In genomic region chr19:18126097-18126496, GRCh38 we compare ENCODE assay signal across 28 cellular contexts. TPM values are rescaled to one million over a fixed set of nuclear protein-coding genes. Genes with fewer than 3 reads are reported as not detected.
DNase-seq lines count a peak whose midpoint lies in the region; ATAC-seq and TF ChIP-seq lines count a peak whose summit lies in the region.
"Had no signal": no experiment of that assay in that cellular context is flagged by ENCODE, and none has a peak within 500 bp of the region (broad histone marks: within the 10 kb centered on the region; RNA-seq: fewer than 3 reads in every experiment).

No MANE protein-coding gene starts in this region.

- no peaks in the 10 kb centered on the region for H3K9me3 ChIP-seq in CD4-positive, alpha-beta memory T cell (ENCODE audit: control insufficient read depth in 1 of 2, low read length in 2 of 2)
- H3K9me3 ChIP-seq in PC-3 (ENCODE audit: low read length), result no peaks in the 10 kb centered on the region
- H3K9me3 ChIP-seq: breast epithelium, gastroesophageal sphincter, Peyer's patch, tibial nerve had no signal

- no peaks in the 10 kb centered on the region for H3K27me3 Mint-ChIP-seq in activated CD4-positive, alpha-beta memory T cell treated with anti-CD3 and anti-CD28 coated beads, Interleukin-2, amount 10 ng/mL, durations not matched to agents 7 days and 5 days
- H3K27me3 Mint-ChIP-seq in activated CD4-positive, alpha-beta memory T cell treated with anti-CD3 and anti-CD28 coated beads for 36 hours, result no peaks in the 10 kb centered on the region
- no peaks in the 10 kb centered on the region for H3K27me3 Mint-ChIP-seq in CD4-positive, alpha-beta memory T cell
- no peaks in the 10 kb centered on the region for H3K27me3 Mint-ChIP-seq in activated CD8-positive, alpha-beta T cell treated with anti-CD3 and anti-CD28 coated beads, Interleukin-2, amount 10 ng/mL, durations not matched to agents 7 days and 5 days (ENCODE audit: low read depth)
- no peaks in the 10 kb centered on the region for H3K27me3 Mint-ChIP-seq in natural killer cell (ENCODE audit: low read depth in 2 of 2)
- H3K27me3 Mint-ChIP-seq: activated B cell treated with CpG ODN at 0.5 μM for 24 hours; activated naive CD8-positive, alpha-beta T cell treated with anti-CD3 and anti-CD28 coated beads for 36 hours had no signal

- intact Hi-C loops in activated CD4-positive, alpha-beta memory T cell treated with anti-CD3 and anti-CD28 coated beads for 36 hours (cut with micrococcal nuclease), result no loop called here
- intact Hi-C loops in CD4-positive, alpha-beta memory T cell (cut with micrococcal nuclease), result no loop called here
- intact Hi-C loops in natural killer cell (cut with micrococcal nuclease), result no loop called here
- intact Hi-C loops in PC-3 (cut with micrococcal nuclease), result no loop called here

- DNase-seq in activated CD4-positive, alpha-beta memory T cell treated with anti-CD3 and anti-CD28 coated beads, Interleukin-2, amount 10 ng/mL, durations not matched to agents 7 days and 5 days, result no peak
- no peak for DNase-seq in activated CD4-positive, alpha-beta memory T cell treated with anti-CD3 and anti-CD28 coated beads for 36 hours
- no peak for DNase-seq in CD4-positive, alpha-beta memory T cell
- no peak for DNase-seq in activated CD8-positive, alpha-beta T cell treated with anti-CD3 and anti-CD28 coated beads, Interleukin-2, amount 10 ng/mL, durations not matched to agents 7 days and 5 days
- DNase-seq in natural killer cell (no peak), PC-3 (no peak), putamen (ENCODE audit: low spot score) (no peak)
- DNase-seq: activated B cell treated with CpG ODN at 0.5 μM for 24 hours; activated gamma-delta T cell; activated naive CD8-positive, alpha-beta T cell treated with anti-CD3 and anti-CD28 coated beads for 36 hours; anterior cingulate cortex; Kasumi-1; mammary epithelial cell; NCI-H146; NCI-H2107; NCI-H345; NCI-H69; Peyer's patch; SIG-M5; stimulated activated CD4-positive, alpha-beta T cell treated with anti-CD3 and anti-CD28 coated beads, Interleukin-1b, Interleukin-23, amount 100 ng/mL, for 48 hours; SW 1271 had no signal

- no peaks in the 10 kb centered on the region for H3K9me2 ChIP-seq in PC-3 (replicated peaks; ENCODE audit: low read length)

- no peaks in the 10 kb centered on the region for H3F3A ChIP-seq in PC-3 (ENCODE audit: low read length, unreplicated experiment)

- H3K79me2 ChIP-seq in PC-3 (ENCODE audit: low read length), result no peaks in the 10 kb centered on the region
- H3K79me2 ChIP-seq: hepatocyte, parathyroid adenoma had no signal

- H3K4me2 ChIP-seq in PC-3 (ENCODE audit: low read length), result no peak overlapping the region
- H3K4me2 ChIP-seq: hepatocyte had no signal

- CTCF ChIA-PET in activated CD4-positive, alpha-beta memory T cell treated with anti-CD3 and anti-CD28 coated beads, Interleukin-2, amount 10 ng/mL, durations not matched to agents 7 days and 5 days (lab: Charles Lee), result interaction anchor here (0.9 to 1.3 kb wide), 3 partner anchors 13 to 42 kb away, joined by 3 to 4 read pairs (median 3); no protein-coding TSS in a partner anchor
- CTCF ChIA-PET in activated CD4-positive, alpha-beta memory T cell treated with anti-CD3 and anti-CD28 coated beads for 36 hours (lab: Charles Lee), result interaction anchor here (0.7 to 0.8 kb wide), 2 partner anchors 13 to 81 kb away, joined by 3 to 4 read pairs; no protein-coding TSS in a partner anchor
- CTCF ChIA-PET in CD4-positive, alpha-beta memory T cell (lab: Charles Lee; ENCODE audit: partially characterized antibody), result interaction anchor here (1.0 to 3.1 kb wide), 4 partner anchors 12 to 35 kb away, joined by 3 to 17 read pairs (median 5); no protein-coding TSS in a partner anchor
- CTCF ChIA-PET in activated CD8-positive, alpha-beta T cell treated with anti-CD3 and anti-CD28 coated beads, Interleukin-2, amount 10 ng/mL, durations not matched to agents 7 days and 5 days (lab: Charles Lee), result interaction anchor here (1.4 kb wide), 1 partner anchor 13 kb away, joined by 3 read pairs; no protein-coding TSS in a partner anchor
- CTCF ChIA-PET in PC-3 (lab: Charles Lee), result no interaction called here

- POLR2A ChIA-PET in activated CD4-positive, alpha-beta memory T cell treated with anti-CD3 and anti-CD28 coated beads, Interleukin-2, amount 10 ng/mL, durations not matched to agents 7 days and 5 days (lab: Charles Lee), result interaction anchor here (1.1 to 1.3 kb wide), 2 partner anchors 16 to 25 kb away, joined by 3 to 4 read pairs; no protein-coding TSS in a partner anchor
- POLR2A ChIA-PET in activated CD4-positive, alpha-beta memory T cell treated with anti-CD3 and anti-CD28 coated beads for 36 hours (lab: Charles Lee), result interaction anchor here (0.7 kb wide), 1 partner anchor 18 kb away, joined by 4 read pairs; no protein-coding TSS in a partner anchor
- POLR2A ChIA-PET in CD4-positive, alpha-beta memory T cell (lab: Charles Lee; ENCODE audit: partially characterized antibody), result interaction anchor here (0.6 to 2.6 kb wide), 3 partner anchors 26 to 35 kb away, joined by 4 to 8 read pairs (median 4); partner anchors contain the start of gene PIK3R2
- POLR2A ChIA-PET in activated CD8-positive, alpha-beta T cell treated with anti-CD3 and anti-CD28 coated beads, Interleukin-2, amount 10 ng/mL, durations not matched to agents 7 days and 5 days (lab: Charles Lee), result interaction anchor here (0.6 to 0.7 kb wide), 2 partner anchors 47 to 152 kb away, joined by 3 to 4 read pairs; no protein-coding TSS in a partner anchor
- POLR2A ChIA-PET in PC-3 (lab: Charles Lee; ENCODE audit: unreplicated experiment), result no interaction called here

- TF ChIP-seq CTCF in natural killer cell (IDR thresholded peaks at IDR 0.05) (no peak), PC-3 (conservative IDR thresholded peaks at IDR 0.05; ENCODE audit: low read depth, low read length) (no peak)

- peaks cover 1% of the 10 kb centered on the region for H3K4me1 ChIP-seq in CD4-positive, alpha-beta memory T cell (ENCODE audit: insufficient read depth, low read length)
- no peaks in the 10 kb centered on the region for H3K4me1 ChIP-seq in PC-3 (ENCODE audit: insufficient read depth, low read length)
- H3K4me1 ChIP-seq: breast epithelium, gastroesophageal sphincter, parathyroid adenoma, Peyer's patch, tibial nerve had no signal

- H3K9ac ChIP-seq in PC-3 (ENCODE audit: low read length), result no peak overlapping the region
- H3K9ac ChIP-seq: parathyroid adenoma had no signal

- no peak overlapping the region for H3K27ac ChIP-seq in CD4-positive, alpha-beta memory T cell (ENCODE audit: low read depth, low read length)
- H3K27ac ChIP-seq in PC-3 (ENCODE audit: low read length), result no peak overlapping the region
- H3K27ac ChIP-seq: breast epithelium, gastroesophageal sphincter, hepatocyte, parathyroid adenoma, Peyer's patch, tibial nerve had no signal

- no peaks in the 10 kb centered on the region for H4K20me1 ChIP-seq in PC-3 (ENCODE audit: low read length)

- no peak overlapping the region for H3K4me3 ChIP-seq in CD4-positive, alpha-beta memory T cell (ENCODE audit: low read length in 2 of 2)
- H3K4me3 ChIP-seq in PC-3 (ENCODE audit: low read length), result no peak overlapping the region
- H3K4me3 ChIP-seq: breast epithelium, gastroesophageal sphincter, hepatocyte, Peyer's patch, tibial nerve had no signal

- peaks cover 73% of the 10 kb centered on the region for H3K36me3 ChIP-seq in CD4-positive, alpha-beta memory T cell (ENCODE audit: insufficient read depth, low read length)
- 0 out of 2 replicates have a peak, but pooled peaks cover 6% of the 10 kb centered on the region for H3K36me3 ChIP-seq in PC-3 (ENCODE audit: low read depth, low read length)
- H3K36me3 ChIP-seq: breast epithelium had no signal

- H3K27ac Mint-ChIP-seq in activated CD4-positive, alpha-beta memory T cell treated with anti-CD3 and anti-CD28 coated beads, Interleukin-2, amount 10 ng/mL, durations not matched to agents 7 days and 5 days, result peak overlapping the region; percentile 66
- no peak overlapping the region for H3K27ac Mint-ChIP-seq in activated CD4-positive, alpha-beta memory T cell treated with anti-CD3 and anti-CD28 coated beads for 36 hours
- peak overlapping the region in 5 of 7 donors; percentile 6 to 91 (median 69) for H3K27ac Mint-ChIP-seq in CD4-positive, alpha-beta memory T cell
- peak overlapping the region; percentile 32 for H3K27ac Mint-ChIP-seq in activated CD8-positive, alpha-beta T cell treated with anti-CD3 and anti-CD28 coated beads, Interleukin-2, amount 10 ng/mL, durations not matched to agents 7 days and 5 days
- peak overlapping the region in 1 of 2 donors; percentile 57 for H3K27ac Mint-ChIP-seq in natural killer cell
- H3K27ac Mint-ChIP-seq: activated B cell treated with CpG ODN at 0.5 μM for 24 hours; activated naive CD8-positive, alpha-beta T cell treated with anti-CD3 and anti-CD28 coated beads for 36 hours had no signal

- no peaks in the 10 kb centered on the region for H3K27me3 ChIP-seq in CD4-positive, alpha-beta memory T cell (ENCODE audit: insufficient read depth, low read length)
- no peaks in the 10 kb centered on the region for H3K27me3 ChIP-seq in PC-3 (ENCODE audit: low read length)
- H3K27me3 ChIP-seq: breast epithelium, gastroesophageal sphincter, hepatocyte, Peyer's patch, tibial nerve had no signal

- H3K4me1 Mint-ChIP-seq in activated CD4-positive, alpha-beta memory T cell treated with anti-CD3 and anti-CD28 coated beads, Interleukin-2, amount 10 ng/mL, durations not matched to agents 7 days and 5 days, result peaks cover 15% of the 10 kb centered on the region
- peaks cover 4% of the 10 kb centered on the region for H3K4me1 Mint-ChIP-seq in activated CD4-positive, alpha-beta memory T cell treated with anti-CD3 and anti-CD28 coated beads for 36 hours (ENCODE audit: low read depth)
- H3K4me1 Mint-ChIP-seq in CD4-positive, alpha-beta memory T cell, result peaks cover 0 to 7% (median under 1%) of the 10 kb centered on the region in 4 donors
- H3K4me1 Mint-ChIP-seq in activated CD8-positive, alpha-beta T cell treated with anti-CD3 and anti-CD28 coated beads, Interleukin-2, amount 10 ng/mL, durations not matched to agents 7 days and 5 days (ENCODE audit: low read depth), result peaks cover 19% of the 10 kb centered on the region
- peaks cover 8 to 27% of the 10 kb centered on the region in 2 donors for H3K4me1 Mint-ChIP-seq in natural killer cell
- H3K4me1 Mint-ChIP-seq: activated naive CD8-positive, alpha-beta T cell treated with anti-CD3 and anti-CD28 coated beads for 36 hours had no signal

- no peak overlapping the region for H2AFZ ChIP-seq in PC-3 (ENCODE audit: low read length)
- H2AFZ ChIP-seq: hepatocyte, parathyroid adenoma had no signal

- no peak overlapping the region for H3K4me3 Mint-ChIP-seq in activated CD4-positive, alpha-beta memory T cell treated with anti-CD3 and anti-CD28 coated beads, Interleukin-2, amount 10 ng/mL, durations not matched to agents 7 days and 5 days
- no peak overlapping the region for H3K4me3 Mint-ChIP-seq in activated CD4-positive, alpha-beta memory T cell treated with anti-CD3 and anti-CD28 coated beads for 36 hours
- no peak overlapping the region for H3K4me3 Mint-ChIP-seq in CD4-positive, alpha-beta memory T cell
- H3K4me3 Mint-ChIP-seq in activated CD8-positive, alpha-beta T cell treated with anti-CD3 and anti-CD28 coated beads, Interleukin-2, amount 10 ng/mL, durations not matched to agents 7 days and 5 days, result no peak overlapping the region
- H3K4me3 Mint-ChIP-seq in natural killer cell, result peak overlapping the region; percentile 50
- H3K4me3 Mint-ChIP-seq: activated B cell treated with CpG ODN at 0.5 μM for 24 hours; activated naive CD8-positive, alpha-beta T cell treated with anti-CD3 and anti-CD28 coated beads for 36 hours had no signal

- BruUV-seq in PC-3 (replicated peaks; lab: Mats Ljungman, UMichigan), result no TSS peak

- ATAC-seq in activated CD8-positive, alpha-beta T cell treated with anti-CD3 and anti-CD28 coated beads, Interleukin-2, amount 10 ng/mL, durations not matched to agents 7 days and 5 days, result no peak
- ATAC-seq in natural killer cell, result no peak
- ATAC-seq in PC-3, result no peak
- no peak for ATAC-seq in GM19328 (IDR thresholded peaks at IDR 0.05; ENCODE audit: unreplicated experiment)
- ATAC-seq: gastroesophageal sphincter had no signal

- peaks cover 46% of the 10 kb centered on the region for H3K36me3 Mint-ChIP-seq in activated CD4-positive, alpha-beta memory T cell treated with anti-CD3 and anti-CD28 coated beads, Interleukin-2, amount 10 ng/mL, durations not matched to agents 7 days and 5 days (ENCODE audit: low read depth)
- H3K36me3 Mint-ChIP-seq in activated CD4-positive, alpha-beta memory T cell treated with anti-CD3 and anti-CD28 coated beads for 36 hours, result peaks cover 25% of the 10 kb centered on the region
- H3K36me3 Mint-ChIP-seq in CD4-positive, alpha-beta memory T cell, result peaks cover 31 to 49% of the 10 kb centered on the region in 2 donors
- peaks cover 49% of the 10 kb centered on the region for H3K36me3 Mint-ChIP-seq in activated CD8-positive, alpha-beta T cell treated with anti-CD3 and anti-CD28 coated beads, Interleukin-2, amount 10 ng/mL, durations not matched to agents 7 days and 5 days (ENCODE audit: low read depth)
- H3K36me3 Mint-ChIP-seq in natural killer cell, result no peaks in the 10 kb centered on the region

- H3K9me3 Mint-ChIP-seq in activated CD4-positive, alpha-beta memory T cell treated with anti-CD3 and anti-CD28 coated beads, Interleukin-2, amount 10 ng/mL, durations not matched to agents 7 days and 5 days, result no peaks in the 10 kb centered on the region
- H3K9me3 Mint-ChIP-seq in activated CD4-positive, alpha-beta memory T cell treated with anti-CD3 and anti-CD28 coated beads for 36 hours, result no peaks in the 10 kb centered on the region
- H3K9me3 Mint-ChIP-seq in CD4-positive, alpha-beta memory T cell, result no peaks in the 10 kb centered on the region
- no peaks in the 10 kb centered on the region for H3K9me3 Mint-ChIP-seq in activated CD8-positive, alpha-beta T cell treated with anti-CD3 and anti-CD28 coated beads, Interleukin-2, amount 10 ng/mL, durations not matched to agents 7 days and 5 days (ENCODE audit: insufficient read depth)
- no peaks in the 10 kb centered on the region for H3K9me3 Mint-ChIP-seq in natural killer cell
- H3K9me3 Mint-ChIP-seq: activated B cell treated with CpG ODN at 0.5 μM for 24 hours; activated naive CD8-positive, alpha-beta T cell treated with anti-CD3 and anti-CD28 coated beads for 36 hours had no signal

RNA-seq across cellular contexts. Expression of gene PIK3R2, which starts 26.9 kb away (rescaled TPM):
- 10 to 100 TPM; 10.9 to 11.3 TPM for total RNA-seq in activated CD4-positive, alpha-beta memory T cell treated with anti-CD3 and anti-CD28 coated beads, Interleukin-2, amount 10 ng/mL, durations not matched to agents 7 days and 5 days
- total RNA-seq in activated CD4-positive, alpha-beta memory T cell treated with anti-CD3 and anti-CD28 coated beads for 36 hours, result 10 to 100 TPM; 14.9 to 19.1 TPM
- total RNA-seq in CD4-positive, alpha-beta memory T cell, result 10 to 100 TPM; 18.1 to 23.0 TPM
- polyA plus RNA-seq in CD4-positive, alpha-beta memory T cell, result 1 to 10 TPM; 1.5 to 6.6 TPM
- 1 to 10 TPM; 7.8 to 9.2 TPM for total RNA-seq in activated CD8-positive, alpha-beta T cell treated with anti-CD3 and anti-CD28 coated beads, Interleukin-2, amount 10 ng/mL, durations not matched to agents 7 days and 5 days
- total RNA-seq in natural killer cell, result 10 to 100 TPM; 12.3 to 26.4 (median 16.0) TPM
- 13.9 and 15.8 TPM in 2 replicates for total RNA-seq in PC-3 (2014; rRNA removed)

RNA-seq across cellular contexts. Expression of gene MAST3, which starts 28.5 kb away (rescaled TPM):
- total RNA-seq in activated CD4-positive, alpha-beta memory T cell treated with anti-CD3 and anti-CD28 coated beads, Interleukin-2, amount 10 ng/mL, durations not matched to agents 7 days and 5 days, result 10 to 100 TPM; 29.2 to 29.9 TPM
- 10 to 100 TPM; 22.5 to 23.8 TPM for total RNA-seq in activated CD4-positive, alpha-beta memory T cell treated with anti-CD3 and anti-CD28 coated beads for 36 hours
- total RNA-seq in CD4-positive, alpha-beta memory T cell, result 10 to 100 TPM; 51.6 to 53.9 TPM
- 10 to 100 TPM in 1 of 2 donors, 1 to 10 TPM in 1; 4.3 to 16.7 TPM for polyA plus RNA-seq in CD4-positive, alpha-beta memory T cell
- total RNA-seq in activated CD8-positive, alpha-beta T cell treated with anti-CD3 and anti-CD28 coated beads, Interleukin-2, amount 10 ng/mL, durations not matched to agents 7 days and 5 days, result 10 to 100 TPM; 22.9 to 25.1 TPM
- total RNA-seq in natural killer cell (100 to 1,000 TPM in 2 of 3 donors, 10 to 100 TPM in 1; 84.5 to 101 (median 101) TPM), PC-3 (2014; rRNA removed) (6.7 and 8.1 TPM in 2 replicates)

RNA-seq across cellular contexts. Expression of gene IL12RB1, which starts 39.4 kb away (rescaled TPM):
- 10 to 100 TPM; 66.1 to 70.6 TPM for total RNA-seq in activated CD4-positive, alpha-beta memory T cell treated with anti-CD3 and anti-CD28 coated beads, Interleukin-2, amount 10 ng/mL, durations not matched to agents 7 days and 5 days
- total RNA-seq in activated CD4-positive, alpha-beta memory T cell treated with anti-CD3 and anti-CD28 coated beads for 36 hours, result 10 to 100 TPM; 22.6 to 23.3 TPM
- 10 to 100 TPM; 39.3 to 42.1 TPM for total RNA-seq in CD4-positive, alpha-beta memory T cell
- 10 to 100 TPM; 35.0 to 55.1 TPM for polyA plus RNA-seq in CD4-positive, alpha-beta memory T cell
- 10 to 100 TPM; 75.2 to 78.6 TPM for total RNA-seq in activated CD8-positive, alpha-beta T cell treated with anti-CD3 and anti-CD28 coated beads, Interleukin-2, amount 10 ng/mL, durations not matched to agents 7 days and 5 days
- 100 to 1,000 TPM in 1 of 3 donors, 10 to 100 TPM in 2; 90.1 to 105 (median 95.7) TPM for total RNA-seq in natural killer cell
- not detected in 2 replicates for total RNA-seq in PC-3 (2014; rRNA removed)
- total RNA-seq: endothelial cell of umbilical vein, hepatocyte, mammary epithelial cell had no signal
- polyA plus RNA-seq: endothelial cell of umbilical vein, hepatocyte had no signal

RNA-seq across cellular contexts. Expression of gene IFI30, which starts 47.5 kb away (rescaled TPM):
- 10 to 100 TPM; 48.0 to 55.6 TPM for total RNA-seq in activated CD4-positive, alpha-beta memory T cell treated with anti-CD3 and anti-CD28 coated beads, Interleukin-2, amount 10 ng/mL, durations not matched to agents 7 days and 5 days
- 10 to 100 TPM; 23.7 to 26.9 TPM for total RNA-seq in activated CD4-positive, alpha-beta memory T cell treated with anti-CD3 and anti-CD28 coated beads for 36 hours
- total RNA-seq in CD4-positive, alpha-beta memory T cell, result 10 to 100 TPM; 48.3 to 56.9 TPM
- polyA plus RNA-seq in CD4-positive, alpha-beta memory T cell, result 10 to 100 TPM in 1 of 2 donors, 1 to 10 TPM in 1; 6.3 to 16.7 TPM
- total RNA-seq in activated CD8-positive, alpha-beta T cell treated with anti-CD3 and anti-CD28 coated beads, Interleukin-2, amount 10 ng/mL, durations not matched to agents 7 days and 5 days, result 10 to 100 TPM; 67.4 to 72.3 TPM
- total RNA-seq in natural killer cell, result 100 to 1,000 TPM in 1 of 3 donors, 10 to 100 TPM in 2; 38.2 to 109 (median 89.5) TPM
- total RNA-seq in PC-3 (2014; rRNA removed), result 31.1 and 35.0 TPM in 2 replicates

Comparison
In these comparisons a context has a peak if more than half of its experiments do, and no peak if none do; other contexts are left out.
1. RNA of gene IL12RB1, which starts 39.4 kb away (total RNA-seq): 90.1 to 105 TPM in natural killer cell, 75.2 to 78.6 TPM in activated CD8-positive, alpha-beta T cell treated with anti-CD3 and anti-CD28 coated beads, Interleukin-2, amount 10 ng/mL, durations not matched to agents 7 days and 5 days, 66.1 to 70.6 TPM in activated CD4-positive, alpha-beta memory T cell treated with anti-CD3 and anti-CD28 coated beads, Interleukin-2, amount 10 ng/mL, durations not matched to agents 7 days and 5 days, 39.3 to 42.1 TPM in CD4-positive, alpha-beta memory T cell and 22.6 to 23.3 TPM in activated CD4-positive, alpha-beta memory T cell treated with anti-CD3 and anti-CD28 coated beads for 36 hours; not detected in PC-3; every median in the first group is over 10 times any median in the second.